Comparison of ENCODE assay signal across 14 cellular contexts in genomic region chr5:150945501-150945900, GRCh38. TPM values are rescaled to one million over a fixed set of nuclear protein-coding genes. Genes with fewer than 3 reads are reported as not detected.
DNase-seq lines count a peak whose midpoint lies in the region; ATAC-seq, FAIRE-seq and TF ChIP-seq lines count a peak whose summit lies in the region.
"Had no signal": no experiment of that assay in that cellular context is flagged by ENCODE, and none has a peak within 500 bp of the region (broad histone marks: within the 10 kb centered on the region; RNA-seq: fewer than 3 reads in every experiment).

No MANE protein-coding gene starts in this region.

- dilution Hi-C loops in endothelial cell of umbilical vein (cut with MboI; ENCODE audit: extremely low pct_ligation_motif_present, low sequenced_read_pairs), result no loop called here

- 80% methylated on average over 1 of the region's 1 CpG for WGBS in liver
- WGBS in HepG2 (ENCODE audit: low lambda C conversion rate), result 0% methylated on average over 1 of the region's 1 CpG

- in situ Hi-C loops in HepG2 (cut with HindIII; ENCODE audit: extremely low pct_ligation_motif_present, low pct_unique_long_range_greater_than_20kb), result no loop called here

- intact Hi-C loops in HepG2 (cut with micrococcal nuclease; ENCODE audit: unreplicated experiment) (loop anchor here (1.0 kb wide), 1 partner anchor 43 kb away; no protein-coding TSS in a partner anchor), endothelial cell of umbilical vein (cut with micrococcal nuclease) (no loop called here)

- H3K4me2 ChIP-seq in HepG2 (ENCODE audit: low read depth, low read length) (no peak overlapping the region), endothelial cell of umbilical vein (ENCODE audit: insufficient read depth, low read length) (peak overlapping the region; percentile 62), osteoblast (ENCODE audit: insufficient read depth, low read length) (no peak overlapping the region)

- TF ChIP-seq EP300 in HepG2 (IDR thresholded peaks at IDR 0.05; ENCODE audit: low read depth in 2 of 2, low read length in 2 of 2), result no peak
- no peak for TF ChIP-seq EP300 in HepG2 (CRISPR knock-in tag; IDR thresholded peaks at IDR 0.05; ENCODE audit: borderline replicate concordance)

- TF ChIP-seq CTCF in liver (IDR thresholded peaks at IDR 0.05; ENCODE audit: low read depth, low read length, missing input control) (no peak), HepG2 (CRISPR knock-in tag; IDR thresholded peaks at IDR 0.05) (no peak), endothelial cell of umbilical vein (IDR thresholded peaks at IDR 0.05; ENCODE audit: extremely low read depth in 1 of 2, insufficient read depth in 1 of 2, low read depth in 1 of 2, low read length in 2 of 2) (no peak), osteoblast (IDR thresholded peaks at IDR 0.05; ENCODE audit: extremely low read depth, low read depth, low read length) (no peak)

- H3K9me1 ChIP-seq in endothelial cell of umbilical vein (replicated peaks; ENCODE audit: control insufficient read depth, extremely low read depth, insufficient read depth, low read length), result no peaks in the 10 kb centered on the region

- H2AFZ ChIP-seq in HepG2 (ENCODE audit: low read length) (no peak overlapping the region), endothelial cell of umbilical vein (ENCODE audit: low read depth, low read length) (no peak overlapping the region), osteoblast (ENCODE audit: low read length) (peak overlapping the region; percentile 86)

- peaks cover 0 to 6% (median 4%) of the 10 kb centered on the region in 4 donors for H3K36me3 ChIP-seq in liver (ENCODE audit: control insufficient read depth in 4 of 4, insufficient read depth in 3 of 4, low read depth in 1 of 4, low read length in 3 of 4)
- H3K36me3 ChIP-seq in HepG2 (replicated peaks in 1 of 2; ENCODE audit: control insufficient read depth in 1 of 2, insufficient read depth in 2 of 2, low read length in 2 of 2), result no peaks in the 10 kb centered on the region
- peaks cover 2 to 5% of the 10 kb centered on the region in 2 experiments for H3K36me3 ChIP-seq in endothelial cell of umbilical vein (ENCODE audit: control insufficient read depth in 2 of 2, extremely low read depth in 1 of 2, insufficient read depth in 2 of 2, low read length in 2 of 2)
- H3K36me3 ChIP-seq in osteoblast (ENCODE audit: insufficient read depth, low read length), result no peaks in the 10 kb centered on the region
- no peaks in the 10 kb centered on the region for H3K36me3 ChIP-seq in H7 (replicated peaks; ENCODE audit: control insufficient read depth, insufficient read depth, low read length)

- H3K4me1 ChIP-seq in liver (ENCODE audit: control insufficient read depth in 4 of 4, insufficient read depth in 4 of 4, low read length in 3 of 4), result no peaks in the 10 kb centered on the region
- H3K4me1 ChIP-seq in HepG2 (ENCODE audit: insufficient read depth, low read length), result no peaks in the 10 kb centered on the region
- no peaks in the 10 kb centered on the region for H3K4me1 ChIP-seq in endothelial cell of umbilical vein (ENCODE audit: control insufficient read depth, extremely low read depth, insufficient read depth, low read length)
- H3K4me1 ChIP-seq in osteoblast (ENCODE audit: insufficient read depth, low read length), result no peaks in the 10 kb centered on the region

- no peak overlapping the region for H3K9ac ChIP-seq in liver (ENCODE audit: low read depth in 1 of 2, low read length in 2 of 2)
- no peak overlapping the region for H3K9ac ChIP-seq in HepG2 (ENCODE audit: insufficient read depth, low read depth, low read length)
- no peak overlapping the region for H3K9ac ChIP-seq in endothelial cell of umbilical vein (replicated peaks; ENCODE audit: extremely low read depth, insufficient read depth, low read length)

- peaks cover 31 to 76% (median 47%) of the 10 kb centered on the region in 4 donors for H3K9me3 ChIP-seq in liver (ENCODE audit: control insufficient read depth in 4 of 4, low read length in 3 of 4)
- H3K9me3 ChIP-seq in HepG2 (ENCODE audit: low read length), result peaks cover 83% of the 10 kb centered on the region
- peaks cover 2% of the 10 kb centered on the region for H3K9me3 ChIP-seq in endothelial cell of umbilical vein (replicated peaks; ENCODE audit: control insufficient read depth, insufficient read depth, low read length)
- H3K9me3 ChIP-seq in osteoblast (ENCODE audit: low read depth, low read length), result peaks cover 28% of the 10 kb centered on the region

- ATAC-seq in HepG2, result no peak
- ATAC-seq: T-helper 17 cell had no signal

- no TSS peak for BruUV-seq in HepG2 (replicated peaks; lab: Mats Ljungman, UMichigan)
- TSS peak; percentile 51 for BruUV-seq in endothelial cell of umbilical vein (replicated peaks; lab: Mats Ljungman, UMichigan)

- no peak for TF ChIP-seq RAD21 in liver (IDR thresholded peaks at IDR 0.05)
- TF ChIP-seq RAD21 in HepG2 (CRISPR knock-in tag; IDR thresholded peaks at IDR 0.05), result no peak

- FAIRE-seq in HepG2 (lab: Jason Lieb, UNC) (no peak), endothelial cell of umbilical vein (lab: Jason Lieb, UNC) (no peak)
- FAIRE-seq: colon had no signal

- CTCF ChIA-PET in HepG2 (lab: Yijun Ruan, JAX; ENCODE audit: low intra/inter-chr PET ratio, low total read pairs) (no interaction called here), endothelial cell of umbilical vein (lab: Charles Lee) (no interaction called here)

- POLR2A ChIA-PET in HepG2 (lab: Yijun Ruan, JAX) (no interaction called here), endothelial cell of umbilical vein (lab: Charles Lee) (no interaction called here)

- DNase-seq in HepG2 (ENCODE audit: low spot score) (no peak), endothelial cell of umbilical vein (ENCODE audit: low read depth, low spot score) (no peak), osteoblast (ENCODE audit: insufficient read length, low spot score, missing footprints) (no peak), H7 (no peak), activated gamma-delta T cell treated with Interleukin-2 at 50 U/mL for 16 hours (no peak), DMS114 treated with DMSO at 0.1 percent for 48 hours (lab: John Stamatoyannopoulos, UW; ENCODE audit: unreplicated experiment) (no peak)
- DNase-seq in stimulated activated naive CD4-positive, alpha-beta T cell treated with Interleukin-2 at 50 U/mL for 16 hours (lab: John Stamatoyannopoulos, UW), result no peak
- DNase-seq: activated effector memory CD4-positive, alpha-beta T cell treated with Interleukin-2 at 50 U/mL for 16 hours; DND-41; Karpas-422; OCI-M1; T-helper 17 cell had no signal

- no peaks in the 10 kb centered on the region for H3K27me3 ChIP-seq in liver (ENCODE audit: control insufficient read depth in 4 of 4, insufficient read depth in 4 of 4, low read length in 3 of 4)
- H3K27me3 ChIP-seq in HepG2 (ENCODE audit: control insufficient read depth in 1 of 2, insufficient read depth in 2 of 2, low read length in 2 of 2), result no peaks in the 10 kb centered on the region
- H3K27me3 ChIP-seq in endothelial cell of umbilical vein (ENCODE audit: control insufficient read depth in 2 of 2, insufficient read depth in 2 of 2, low read length in 2 of 2), result no peaks in the 10 kb centered on the region
- no peaks in the 10 kb centered on the region for H3K27me3 ChIP-seq in osteoblast (ENCODE audit: insufficient read depth, low read length)
- no peaks in the 10 kb centered on the region for H3K27me3 ChIP-seq in H7 (ENCODE audit: control insufficient read depth, insufficient read depth, low read length)

- H3K27ac ChIP-seq in liver (ENCODE audit: low read depth in 1 of 2, low read length in 2 of 2), result no peak overlapping the region
- H3K27ac ChIP-seq in HepG2 (ENCODE audit: extremely low read length, insufficient read depth, low read length), result no peak overlapping the region
- peak overlapping the region; percentile 85 for H3K27ac ChIP-seq in endothelial cell of umbilical vein (ENCODE audit: insufficient read depth, low read depth, low read length)
- no peak overlapping the region for H3K27ac ChIP-seq in osteoblast (ENCODE audit: low read depth, low read length)

- H4K20me1 ChIP-seq in HepG2 (ENCODE audit: insufficient read depth, low read length) (no peaks in the 10 kb centered on the region), endothelial cell of umbilical vein (replicated peaks; ENCODE audit: control insufficient read depth, extremely low read depth, insufficient read depth, low read length) (no peaks in the 10 kb centered on the region), osteoblast (ENCODE audit: insufficient read depth, low read length) (no peaks in the 10 kb centered on the region)

- TF ChIP-seq POLR2A in HepG2 (IDR thresholded peaks at IDR 0.05; ENCODE audit: insufficient read depth in 1 of 2, low read depth in 2 of 2, low read length in 2 of 2) (no peak), endothelial cell of umbilical vein (IDR thresholded peaks at IDR 0.05; ENCODE audit: low read depth, low read length) (no peak)

- peak overlapping the region in 2 of 3 donors; percentile 45 to 57 for H3K4me3 ChIP-seq in liver (ENCODE audit: low read depth in 1 of 3, low read length in 3 of 3)
- no peak overlapping the region for H3K4me3 ChIP-seq in HepG2 (replicated peaks in 1 of 3; ENCODE audit: insufficient read depth in 1 of 3, low read depth in 2 of 3, low read length in 3 of 3)
- peak overlapping the region in 1 of 3 experiments; percentile 85 for H3K4me3 ChIP-seq in endothelial cell of umbilical vein (replicated peaks in 1 of 3; ENCODE audit: insufficient read depth in 1 of 3, low read depth in 1 of 3, low read length in 3 of 3)
- H3K4me3 ChIP-seq in osteoblast (ENCODE audit: insufficient read depth, low read length), result peak overlapping the region; percentile 69
- no peak overlapping the region for H3K4me3 ChIP-seq in H7 (ENCODE audit: insufficient read depth, low read depth, low read length)

- H3K79me2 ChIP-seq in HepG2 (ENCODE audit: insufficient read depth, low read length) (no peaks in the 10 kb centered on the region), endothelial cell of umbilical vein (ENCODE audit: control insufficient read depth, insufficient read depth, low read length) (peaks cover 3% of the 10 kb centered on the region), osteoblast (ENCODE audit: insufficient read depth, low read length) (no peaks in the 10 kb centered on the region)

RNA-seq across cellular contexts. Expression of gene ZNF300, which starts 40.7 kb away (rescaled TPM):
- total RNA-seq in liver, result under 1 TPM; 0.59 to 0.84 TPM
- under 1 TPM; 0.28 to 0.53 TPM for polyA plus RNA-seq in liver
- total RNA-seq in HepG2 (2016; rRNA removed; fragmentation: Illumina TruSeq; extraction: Trizol), result 5.3 and 6.8 TPM in 2 replicates
- 0.71 and 0.79 TPM in 2 replicates for total RNA-seq in HepG2 (2016; cell fraction: cytosol; rRNA removed; fragmentation: Illumina TruSeq; extraction: Trizol; ENCODE audit: low read depth)
- 4.6 and 7.5 TPM in 2 replicates for total RNA-seq in HepG2 (2016; cell fraction: insoluble cytoplasmic fraction; rRNA removed; fragmentation: Illumina TruSeq; extraction: Trizol)
- total RNA-seq in HepG2 (2016; cell fraction: membrane; rRNA removed; fragmentation: Illumina TruSeq; extraction: Trizol), result 3.0 TPM in 2 replicates
- total RNA-seq in HepG2 (2016; cell fraction: nucleus; rRNA removed; fragmentation: Illumina TruSeq; extraction: Trizol), result 18.8 and 19.1 TPM in 2 replicates
- 2.5 and 2.7 TPM in 2 replicates for polyA plus RNA-seq in HepG2 (2011; rRNA removed)
- polyA plus RNA-seq in HepG2 (2011; cell fraction: cytosol; rRNA removed), result 0.54 and 0.90 TPM in 2 replicates
- 4.9 and 6.1 TPM in 2 replicates for polyA plus RNA-seq in HepG2 (2011; cell fraction: nucleus; rRNA removed)
- 1.9 and 2.4 TPM in 2 replicates for polyA plus RNA-seq in HepG2 (2012)
- 0.36 and 0.37 TPM in 2 replicates for polyA plus RNA-seq in HepG2 (2016; cell fraction: cytosol; fragmentation: Illumina TruSeq; extraction: Trizol; ENCODE audit: low read depth)
- polyA plus RNA-seq in HepG2 (2016; cell fraction: insoluble cytoplasmic fraction; fragmentation: Illumina TruSeq; extraction: Trizol; ENCODE audit: low read depth), result 4.1 and 4.4 TPM in 2 replicates
- polyA plus RNA-seq in HepG2 (2016; cell fraction: membrane; fragmentation: Illumina TruSeq; extraction: Trizol; ENCODE audit: low read depth), result 1.5 and 1.8 TPM in 2 replicates
- polyA plus RNA-seq in HepG2 (2016; cell fraction: nucleus; fragmentation: Illumina TruSeq; extraction: Trizol; ENCODE audit: insufficient read depth, low read depth), result 24.8 and 25.5 TPM in 2 replicates
- polyA minus RNA-seq in HepG2 (2011; rRNA and poly(A)+ RNA removed; ENCODE audit: low replicate concordance), result 1.6 and 2.1 TPM in 2 replicates
- 0.62 and 0.99 TPM in 2 replicates for polyA minus RNA-seq in HepG2 (2011; cell fraction: cytosol; rRNA and poly(A)+ RNA removed)
- 25.8 and 26.1 TPM in 2 replicates for polyA minus RNA-seq in HepG2 (2011; cell fraction: nucleus; rRNA and poly(A)+ RNA removed)
- 9.6 and 10.2 TPM in 2 replicates for total RNA-seq in endothelial cell of umbilical vein
- polyA plus RNA-seq in endothelial cell of umbilical vein, result 3.4 and 4.6 TPM in 2 replicates
- 3.0 and 5.2 TPM in 2 replicates for polyA plus RNA-seq in endothelial cell of umbilical vein (2011; cell fraction: cytosol; rRNA removed)
- polyA plus RNA-seq in endothelial cell of umbilical vein (2011; cell fraction: nucleus; rRNA removed), result 27.6 and 35.7 TPM in 2 replicates
- 6.0 and 7.8 TPM in 2 replicates for polyA plus RNA-seq in endothelial cell of umbilical vein (2012)
- polyA minus RNA-seq in endothelial cell of umbilical vein, result 5.8 and 6.0 TPM in 2 replicates
- polyA minus RNA-seq in endothelial cell of umbilical vein (2011; cell fraction: cytosol; rRNA and poly(A)+ RNA removed), result 1.0 TPM
- 13.9 and 16.8 TPM in 2 replicates for polyA minus RNA-seq in endothelial cell of umbilical vein (2011; cell fraction: nucleus; rRNA and poly(A)+ RNA removed)
- total RNA-seq in osteoblast, result 5.9 and 6.5 TPM in 2 replicates
- not detected in 2 replicates for total RNA-seq in H7 (2014; rRNA removed; shearing (Covaris generic))

Comparison
In these comparisons a context has a peak if more than half of its experiments do, and no peak if none do; other contexts are left out.
1. H3K4me3 ChIP-seq: peak in liver (2 of 3) and osteoblast (single experiment); none in HepG2 (0 of 3) and H7 (single experiment).